8 cellular contexts compared by ENCODE assay signal in genomic region chr3:94249491-94250079, GRCh38.
DNase-seq lines count a peak whose midpoint lies in the region; FAIRE-seq and TF ChIP-seq lines count a peak whose summit lies in the region.

No MANE protein-coding gene starts in this region.

- H3K4me1 Mint-ChIP-seq in activated T-helper 2 cell treated with anti-CD3 and anti-CD28 coated beads, Interferon-gamma antibody, Interleukin-2, Interleukin-4, amounts not matched to agents 10 μg/mL and 5 μg/mL and 100 μg/mL, durations not matched to agents 14 hours and 24 hours and 36 hours (ENCODE audit: low read depth) = no peaks in the 10 kb centered on the region

- no peaks in the 10 kb centered on the region for H3K36me3 Mint-ChIP-seq in activated T-helper 2 cell treated with anti-CD3 and anti-CD28 coated beads, Interferon-gamma antibody, Interleukin-2, Interleukin-4, amounts not matched to agents 10 μg/mL and 5 μg/mL and 100 μg/mL, durations not matched to agents 14 hours and 24 hours and 36 hours (ENCODE audit: low read depth)

- peaks cover 2% of the 10 kb centered on the region for H3K27me3 Mint-ChIP-seq in activated T-helper 2 cell treated with anti-CD3 and anti-CD28 coated beads, Interferon-gamma antibody, Interleukin-2, Interleukin-4, amounts not matched to agents 10 μg/mL and 5 μg/mL and 100 μg/mL, durations not matched to agents 14 hours and 24 hours and 36 hours (ENCODE audit: low read depth)

- peak; percentile 6 for DNase-seq in DMS114 treated with DMSO at 0.1 percent for 48 hours (lab: John Stamatoyannopoulos, UW; ENCODE audit: unreplicated experiment)
- peak; percentile 66 for DNase-seq in GM20000 (ENCODE audit: low spot score)
- peak; percentile 52 for DNase-seq in HT1080 (ENCODE audit: low read depth)
- DNase-seq in RCC 7860 (ENCODE audit: low spot score) = peak; percentile 34
- DNase-seq in activated T-helper 2 cell treated with anti-CD3 and anti-CD28 coated beads, Interferon-gamma antibody, Interleukin-2, Interleukin-4, amounts not matched to agents 10 μg/mL and 5 μg/mL and 100 μg/mL, durations not matched to agents 14 hours and 24 hours and 36 hours (ENCODE audit: low spot score) = peak; percentile 33
- peak; percentile 28 for DNase-seq in germinal center (ENCODE audit: low spot score)
- DNase-seq in posterior cingulate gyrus = peak in 7 of 10 donors; percentile 38 to 87 (median 73)
- peak; percentile 80 for DNase-seq in urothelium cell line (ENCODE audit: low spot score)

- no peak overlapping the region for H3K4me3 Mint-ChIP-seq in activated T-helper 2 cell treated with anti-CD3 and anti-CD28 coated beads, Interferon-gamma antibody, Interleukin-2, Interleukin-4, amounts not matched to agents 10 μg/mL and 5 μg/mL and 100 μg/mL, durations not matched to agents 14 hours and 24 hours and 36 hours (ENCODE audit: low read depth)

- no peak overlapping the region for H3K27ac Mint-ChIP-seq in activated T-helper 2 cell treated with anti-CD3 and anti-CD28 coated beads, Interferon-gamma antibody, Interleukin-2, Interleukin-4, amounts not matched to agents 10 μg/mL and 5 μg/mL and 100 μg/mL, durations not matched to agents 14 hours and 24 hours and 36 hours

- FAIRE-seq in RCC 7860 (lab: Jason Lieb, UNC) (peak; percentile 68), urothelium cell line (lab: Jason Lieb, UNC) (peak; percentile 90)

- peak; percentile 66 for TF ChIP-seq CTCF in GM20000 (IDR thresholded peaks at IDR 0.05; ENCODE audit: extremely low read depth, missing control alignments)

- no peaks in the 10 kb centered on the region for H3K9me3 Mint-ChIP-seq in activated T-helper 2 cell treated with anti-CD3 and anti-CD28 coated beads, Interferon-gamma antibody, Interleukin-2, Interleukin-4, amounts not matched to agents 10 μg/mL and 5 μg/mL and 100 μg/mL, durations not matched to agents 14 hours and 24 hours and 36 hours

- intact Hi-C loops in activated T-helper 2 cell treated with anti-CD3 and anti-CD28 coated beads, Interferon-gamma antibody, Interleukin-2, Interleukin-4, amounts not matched to agents 10 μg/mL and 5 μg/mL and 100 μg/mL, durations not matched to agents 14 hours and 24 hours and 36 hours (cut with micrococcal nuclease) = loop anchor here (5.0 kb wide), 1 partner anchor 247 kb away; no protein-coding TSS in a partner anchor
- intact Hi-C loops in posterior cingulate gyrus (cut with DNase I) = no loop called here

Comparison
In these comparisons a context has a peak if more than half of its experiments do, and no peak if none do; other contexts are left out.
1. Peak in every context shown above with its lines: DNase-seq.
2. DNase-seq: peak in every context shown above with its lines; median percentile 80 in urothelium cell line; 73 in posterior cingulate gyrus; 66 in GM20000; 52 in HT1080; 34 in RCC 7860; 33 in activated T-helper 2 cell treated with anti-CD3 and anti-CD28 coated beads, Interferon-gamma antibody, Interleukin-2, Interleukin-4, amounts not matched to agents 10 μg/mL and 5 μg/mL and 100 μg/mL, durations not matched to agents 14 hours and 24 hours and 36 hours; 28 in germinal center; 6 in DMS114 treated with DMSO at 0.1 percent for 48 hours.